1 cellular context compared by ENCODE assay signal in the genomic region with DNA sequence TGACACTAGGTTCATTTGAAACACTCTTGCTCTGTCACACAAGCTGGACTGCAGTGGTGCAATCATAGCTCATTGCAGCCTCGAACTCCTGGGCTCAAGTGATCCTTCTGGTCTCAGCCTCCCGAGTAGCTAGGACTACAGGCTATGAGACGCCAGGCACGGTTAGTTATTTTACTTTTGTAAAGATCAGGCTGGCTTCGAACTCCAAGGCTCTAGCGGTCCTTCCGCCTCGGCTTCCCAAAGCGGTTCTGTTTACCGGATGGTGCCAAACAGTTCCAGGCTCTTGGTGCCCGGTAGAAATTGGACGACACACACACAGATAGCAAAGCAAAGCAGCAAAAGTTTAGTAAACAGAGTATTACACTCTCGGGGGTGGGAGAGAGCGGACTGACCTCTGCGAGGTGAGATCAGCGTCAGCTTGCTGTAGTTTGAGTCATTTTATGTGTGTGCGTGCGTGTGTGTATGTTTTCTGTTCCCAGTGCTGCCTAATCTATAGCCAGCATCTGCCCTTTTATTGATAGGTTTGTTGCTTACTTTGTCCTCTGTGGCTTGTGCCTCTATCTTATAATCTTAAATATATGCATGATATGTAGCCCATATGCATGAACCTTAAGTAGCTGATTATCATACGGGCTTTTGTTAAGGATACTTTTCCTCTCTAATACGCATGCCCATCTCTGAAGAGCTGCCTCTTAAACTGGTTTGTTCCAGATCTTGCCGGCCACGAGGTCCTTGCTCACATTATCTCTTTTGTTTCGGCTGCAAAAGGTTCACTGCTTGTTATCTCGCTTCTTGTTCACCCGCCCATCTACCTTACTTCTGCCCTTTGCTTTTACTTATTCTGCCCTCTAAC.
TF ChIP-seq lines count a peak whose summit lies in the region.

No MANE protein-coding gene starts in this region.

TF ChIP-seq in GM12878, 131 proteins besides CTCF, POLR2A, EP300 and RAD21 (continued from another document and continues in another):
- TF ChIP-seq, protein P1, sequence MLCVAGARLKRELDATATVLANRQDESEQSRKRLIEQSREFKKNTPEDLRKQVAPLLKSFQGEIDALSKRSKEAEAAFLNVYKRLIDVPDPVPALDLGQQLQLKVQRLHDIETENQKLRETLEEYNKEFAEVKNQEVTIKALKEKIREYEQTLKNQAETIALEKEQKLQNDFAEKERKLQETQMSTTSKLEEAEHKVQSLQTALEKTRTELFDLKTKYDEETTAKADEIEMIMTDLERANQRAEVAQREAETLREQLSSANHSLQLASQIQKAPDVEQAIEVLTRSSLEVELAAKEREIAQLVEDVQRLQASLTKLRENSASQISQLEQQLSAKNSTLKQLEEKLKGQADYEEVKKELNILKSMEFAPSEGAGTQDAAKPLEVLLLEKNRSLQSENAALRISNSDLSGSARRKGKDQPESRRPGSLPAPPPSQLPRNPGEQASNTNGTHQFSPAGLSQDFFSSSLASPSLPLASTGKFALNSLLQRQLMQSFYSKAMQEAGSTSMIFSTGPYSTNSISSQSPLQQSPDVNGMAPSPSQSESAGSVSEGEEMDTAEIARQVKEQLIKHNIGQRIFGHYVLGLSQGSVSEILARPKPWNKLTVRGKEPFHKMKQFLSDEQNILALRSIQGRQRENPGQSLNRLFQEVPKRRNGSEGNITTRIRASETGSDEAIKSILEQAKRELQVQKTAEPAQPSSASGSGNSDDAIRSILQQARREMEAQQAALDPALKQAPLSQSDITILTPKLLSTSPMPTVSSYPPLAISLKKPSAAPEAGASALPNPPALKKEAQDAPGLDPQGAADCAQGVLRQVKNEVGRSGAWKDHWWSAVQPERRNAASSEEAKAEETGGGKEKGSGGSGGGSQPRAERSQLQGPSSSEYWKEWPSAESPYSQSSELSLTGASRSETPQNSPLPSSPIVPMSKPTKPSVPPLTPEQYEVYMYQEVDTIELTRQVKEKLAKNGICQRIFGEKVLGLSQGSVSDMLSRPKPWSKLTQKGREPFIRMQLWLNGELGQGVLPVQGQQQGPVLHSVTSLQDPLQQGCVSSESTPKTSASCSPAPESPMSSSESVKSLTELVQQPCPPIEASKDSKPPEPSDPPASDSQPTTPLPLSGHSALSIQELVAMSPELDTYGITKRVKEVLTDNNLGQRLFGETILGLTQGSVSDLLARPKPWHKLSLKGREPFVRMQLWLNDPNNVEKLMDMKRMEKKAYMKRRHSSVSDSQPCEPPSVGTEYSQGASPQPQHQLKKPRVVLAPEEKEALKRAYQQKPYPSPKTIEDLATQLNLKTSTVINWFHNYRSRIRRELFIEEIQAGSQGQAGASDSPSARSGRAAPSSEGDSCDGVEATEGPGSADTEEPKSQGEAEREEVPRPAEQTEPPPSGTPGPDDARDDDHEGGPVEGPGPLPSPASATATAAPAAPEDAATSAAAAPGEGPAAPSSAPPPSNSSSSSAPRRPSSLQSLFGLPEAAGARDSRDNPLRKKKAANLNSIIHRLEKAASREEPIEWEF (IDR thresholded peaks at IDR 0.05; ENCODE audit: insufficient replicate concordance, low read depth, low read length), result peak; percentile 75
- TF ChIP-seq NBN (IDR thresholded peaks at IDR 0.05) (peak; percentile 59; the same call in 1 of the 2 replicates), SIX5 (IDR thresholded peaks at IDR 0.05; ENCODE audit: low read depth, low read length, severe bottlenecking) (peak; percentile 12), SMAD5 (IDR thresholded peaks at IDR 0.05; ENCODE audit: low read depth) (peak; percentile 64; the same call in 1 of the 2 replicates), TCF3 (IDR thresholded peaks at IDR 0.05; ENCODE audit: borderline replicate concordance, insufficient read depth, low read depth, low read length) (peak; percentile 42; the same call in 1 of the 2 replicates), PML (IDR thresholded peaks at IDR 0.05; ENCODE audit: low read length) (no peak; the same call in 1 of the 2 replicates), IRF4 (IDR thresholded peaks at IDR 0.05; ENCODE audit: low read depth, low read length) (peak; percentile 57; the same call in 1 of the 2 replicates), ZNF207 (IDR thresholded peaks at IDR 0.05; ENCODE audit: borderline replicate concordance) (peak; percentile 54; the same call in 1 of the 2 replicates), KDM1A (IDR thresholded peaks at IDR 0.05; ENCODE audit: borderline replicate concordance) (no peak), TAF1 (IDR thresholded peaks at IDR 0.05; ENCODE audit: borderline replicate concordance, low read depth, low read length) (peak; percentile 85), MYC (IDR thresholded peaks at IDR 0.05; ENCODE audit: insufficient read depth, insufficient read length, insufficient replicate concordance, low read length, severe bottlenecking) (no peak), FOXK2 (IDR thresholded peaks at IDR 0.05) (peak; percentile 42; the same call in 1 of the 2 replicates), NR2F1 (conservative IDR thresholded peaks at IDR 0.05) (peak; percentile 80), SUPT20H (IDR thresholded peaks at IDR 0.05; ENCODE audit: borderline replicate concordance, control insufficient read depth, low read depth, low read length) (no peak), IKZF1 (conservative IDR thresholded peaks at IDR 0.05) (peak; percentile 49; the same call in 1 of the 2 replicates), ZNF384 (IDR thresholded peaks at IDR 0.05; ENCODE audit: borderline replicate concordance, low read depth, low read length) (no peak), SUZ12 (IDR thresholded peaks at IDR 0.05; ENCODE audit: unreplicated experiment) (no peak), ATF7 (IDR thresholded peaks at IDR 0.05; ENCODE audit: low read depth) (peak; percentile 70), POLR2AphosphoS2 (IDR thresholded peaks at IDR 0.05; ENCODE audit: low read depth, low read length) (0 out of 2 replicates have a peak, but pooled peaks have one; percentile 82), BRCA1 (IDR thresholded peaks at IDR 0.05; ENCODE audit: low read depth, low read length) (no peak), USF2 (IDR thresholded peaks at IDR 0.05; ENCODE audit: borderline replicate concordance, low read depth, low read length) (no peak; the same call in 1 of the 2 replicates), SP1 (IDR thresholded peaks at IDR 0.05; ENCODE audit: low read depth, low read length) (peak; percentile 5), WRNIP1 (IDR thresholded peaks at IDR 0.05; ENCODE audit: borderline replicate concordance, low read depth, low read length) (no peak), ESRRA (IDR thresholded peaks at IDR 0.05; ENCODE audit: low read length) (no peak), TCF12 (IDR thresholded peaks at IDR 0.05; ENCODE audit: low read depth, low read length) (peak; percentile 23; the same call in 1 of the 2 replicates), MXI1 (IDR thresholded peaks at IDR 0.05; ENCODE audit: low read depth, low read length) (peak; percentile 71; the same call in 1 of the 2 replicates), FOXM1 (IDR thresholded peaks at IDR 0.05; ENCODE audit: low read depth, low read length) (0 out of 2 replicates have a peak, but pooled peaks have one; percentile 15), ZSCAN29 (IDR thresholded peaks at IDR 0.05) (no peak), ZBED1 (IDR thresholded peaks at IDR 0.05; ENCODE audit: borderline replicate concordance) (peak; percentile 21; the same call in 1 of the 2 replicates), MLLT1 (IDR thresholded peaks at IDR 0.05) (peak; percentile 15; the same call in 1 of the 2 replicates), E4F1 (IDR thresholded peaks at IDR 0.05; ENCODE audit: borderline replicate concordance, partially characterized antibody) (no peak), SMC3 (IDR thresholded peaks at IDR 0.05; ENCODE audit: borderline replicate concordance, low read length) (no peak), MAX (IDR thresholded peaks at IDR 0.05; ENCODE audit: low read depth, low read length) (peak; percentile 45; the same call in 1 of the 2 replicates), MEF2B (IDR thresholded peaks at IDR 0.05; ENCODE audit: partially characterized antibody, poor library complexity, severe bottlenecking) (peak; percentile 63), BMI1 (IDR thresholded peaks at IDR 0.05; ENCODE audit: borderline replicate concordance) (peak; percentile 39; the same call in 1 of the 2 replicates), CREB1 (IDR thresholded peaks at IDR 0.05; ENCODE audit: low read depth) (peak; percentile 64), GABPA (IDR thresholded peaks at IDR 0.05; ENCODE audit: low read depth) (0 out of 2 replicates have a peak, but pooled peaks have one; percentile 58), RELA (IDR thresholded peaks at IDR 0.05; ENCODE audit: borderline replicate concordance, partially characterized antibody) (no peak), POU2F2 (IDR thresholded peaks at IDR 0.05; ENCODE audit: borderline replicate concordance, low read depth, low read length) (peak; percentile 34; the same call in 2 of the 3 replicates), NKRF (conservative IDR thresholded peaks at IDR 0.05) (0 out of 2 replicates have a peak, but pooled peaks have one; percentile 4), IKZF2 (IDR thresholded peaks at IDR 0.05) (peak in 1 of 2 experiments; percentile 40; a peak in 2 of 4 replicates)
- TF ChIP-seq, protein P2, sequence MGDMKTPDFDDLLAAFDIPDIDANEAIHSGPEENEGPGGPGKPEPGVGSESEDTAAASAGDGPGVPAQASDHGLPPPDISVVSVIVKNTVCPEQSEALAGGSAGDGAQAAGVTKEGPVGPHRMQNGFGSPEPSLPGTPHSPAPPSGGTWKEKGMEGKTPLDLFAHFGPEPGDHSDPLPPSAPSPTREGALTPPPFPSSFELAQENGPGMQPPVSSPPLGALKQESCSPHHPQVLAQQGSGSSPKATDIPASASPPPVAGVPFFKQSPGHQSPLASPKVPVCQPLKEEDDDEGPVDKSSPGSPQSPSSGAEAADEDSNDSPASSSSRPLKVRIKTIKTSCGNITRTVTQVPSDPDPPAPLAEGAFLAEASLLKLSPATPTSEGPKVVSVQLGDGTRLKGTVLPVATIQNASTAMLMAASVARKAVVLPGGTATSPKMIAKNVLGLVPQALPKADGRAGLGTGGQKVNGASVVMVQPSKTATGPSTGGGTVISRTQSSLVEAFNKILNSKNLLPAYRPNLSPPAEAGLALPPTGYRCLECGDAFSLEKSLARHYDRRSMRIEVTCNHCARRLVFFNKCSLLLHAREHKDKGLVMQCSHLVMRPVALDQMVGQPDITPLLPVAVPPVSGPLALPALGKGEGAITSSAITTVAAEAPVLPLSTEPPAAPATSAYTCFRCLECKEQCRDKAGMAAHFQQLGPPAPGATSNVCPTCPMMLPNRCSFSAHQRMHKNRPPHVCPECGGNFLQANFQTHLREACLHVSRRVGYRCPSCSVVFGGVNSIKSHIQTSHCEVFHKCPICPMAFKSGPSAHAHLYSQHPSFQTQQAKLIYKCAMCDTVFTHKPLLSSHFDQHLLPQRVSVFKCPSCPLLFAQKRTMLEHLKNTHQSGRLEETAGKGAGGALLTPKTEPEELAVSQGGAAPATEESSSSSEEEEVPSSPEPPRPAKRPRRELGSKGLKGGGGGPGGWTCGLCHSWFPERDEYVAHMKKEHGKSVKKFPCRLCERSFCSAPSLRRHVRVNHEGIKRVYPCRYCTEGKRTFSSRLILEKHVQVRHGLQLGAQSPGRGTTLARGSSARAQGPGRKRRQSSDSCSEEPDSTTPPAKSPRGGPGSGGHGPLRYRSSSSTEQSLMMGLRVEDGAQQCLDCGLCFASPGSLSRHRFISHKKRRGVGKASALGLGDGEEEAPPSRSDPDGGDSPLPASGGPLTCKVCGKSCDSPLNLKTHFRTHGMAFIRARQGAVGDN (IDR thresholded peaks at IDR 0.05), result peak; percentile 92
